Comparison of ENCODE assay signal across 30 cellular contexts in genomic region chr3:13265507-13265906, GRCh38.
"Had no signal": no experiment of that assay in that cellular context is flagged by ENCODE, and none has a peak within 500 bp of the region (broad histone marks: within the 10 kb centered on the region; RNA-seq: fewer than 3 reads in every experiment).

No MANE protein-coding gene starts in this region.

- H3K4me3 Mint-ChIP-seq: activated B cell treated with CpG ODN at 0.5 μM for 24 hours; activated CD4-positive, alpha-beta T cell treated with anti-CD3 and anti-CD28 coated beads, Interleukin-2, amount 10 ng/mL, durations not matched to agents 24 days and 14 days; activated CD8-positive, alpha-beta memory T cell treated with anti-CD3 and anti-CD28 coated beads, Interleukin-2, amount 10 ng/mL, durations not matched to agents 7 days and 5 days; activated naive CD8-positive, alpha-beta T cell treated with anti-CD3 and anti-CD28 coated beads, Interleukin-2, amount 50 U/mL, for 24 hours; activated T-cell treated with anti-CD3 and anti-CD28 coated beads, Interleukin-2, amount 50 U/mL, for 24 hours; activated T-helper 1 cell treated with anti-CD3 and anti-CD28 coated beads, Interleukin-12 subunit alpha, Interleukin-12 subunit beta, Interleukin-2, Interleukin-4 antibody, amounts not matched to agents 30 ng/mL and 10 ng/mL and 1 ng/mL, durations not matched to agents 14 hours and 24 hours and 36 hours; central memory CD8-positive, alpha-beta T cell had no signal

- H3K27me3 Mint-ChIP-seq: activated CD4-positive, alpha-beta T cell treated with anti-CD3 and anti-CD28 coated beads, Interleukin-2, amount 10 ng/mL, durations not matched to agents 24 days and 14 days had no signal

- H3K4me3 ChIP-seq: SJSA1 had no signal

- H3K27ac Mint-ChIP-seq: activated B cell treated with CpG ODN at 0.5 μM for 24 hours; activated CD4-positive, alpha-beta T cell treated with anti-CD3 and anti-CD28 coated beads, Interleukin-2, amount 10 ng/mL, durations not matched to agents 24 days and 14 days; activated CD8-positive, alpha-beta memory T cell treated with anti-CD3 and anti-CD28 coated beads, Interleukin-2, amount 10 ng/mL, durations not matched to agents 7 days and 5 days; activated naive CD8-positive, alpha-beta T cell treated with anti-CD3 and anti-CD28 coated beads, Interleukin-2, amount 50 U/mL, for 24 hours; activated T-cell treated with anti-CD3 and anti-CD28 coated beads, Interleukin-2, amount 50 U/mL, for 24 hours; activated T-helper 1 cell treated with anti-CD3 and anti-CD28 coated beads, Interleukin-12 subunit alpha, Interleukin-12 subunit beta, Interleukin-2, Interleukin-4 antibody, amounts not matched to agents 30 ng/mL and 10 ng/mL and 1 ng/mL, durations not matched to agents 14 hours and 24 hours and 36 hours had no signal

- H3K27me3 ChIP-seq: SJSA1 had no signal

- H3K36me3 Mint-ChIP-seq: activated CD8-positive, alpha-beta memory T cell treated with anti-CD3 and anti-CD28 coated beads, Interleukin-2, amount 10 ng/mL, durations not matched to agents 7 days and 5 days; activated naive CD4-positive, alpha-beta T cell treated with anti-CD3 and anti-CD28 coated beads, Interleukin-2, amount 50 U/mL, for 72 hours; brain had no signal

- H3K36me3 ChIP-seq: SJSA1 had no signal

- H3K9me3 Mint-ChIP-seq: activated CD4-positive, alpha-beta T cell treated with anti-CD3 and anti-CD28 coated beads, Interleukin-2, amount 10 ng/mL, durations not matched to agents 24 days and 14 days; activated naive CD4-positive, alpha-beta T cell treated with anti-CD3 and anti-CD28 coated beads, Interleukin-2, amount 50 U/mL, for 72 hours; activated naive CD8-positive, alpha-beta T cell treated with anti-CD3 and anti-CD28 coated beads, Interleukin-2, amount 50 U/mL, for 24 hours; activated T-cell treated with anti-CD3 and anti-CD28 coated beads, Interleukin-2, amount 50 U/mL, for 24 hours; activated T-helper 1 cell treated with anti-CD3 and anti-CD28 coated beads, Interleukin-12 subunit alpha, Interleukin-12 subunit beta, Interleukin-2, Interleukin-4 antibody, amounts not matched to agents 30 ng/mL and 10 ng/mL and 1 ng/mL, durations not matched to agents 14 hours and 24 hours and 36 hours; central memory CD8-positive, alpha-beta T cell had no signal

- ATAC-seq: activated CD8-positive, alpha-beta memory T cell treated with anti-CD3 and anti-CD28 coated beads, Interleukin-2, amount 10 ng/mL, durations not matched to agents 7 days and 5 days; activated naive CD4-positive, alpha-beta T cell treated with anti-CD3 and anti-CD28 coated beads, Interleukin-2, amount 50 U/mL, for 72 hours; activated naive CD8-positive, alpha-beta T cell treated with anti-CD3 and anti-CD28 coated beads, Interleukin-2, amount 50 U/mL, for 24 hours; Panc1; SK-N-SH treated with all-trans-retinoic acid at 6 μM for 48 hours had no signal

- H3K9me3 ChIP-seq: SJSA1 had no signal

- H3K27ac ChIP-seq: SJSA1 had no signal

- FAIRE-seq: astrocyte had no signal

- DNase-seq: activated B cell treated with CpG ODN at 0.5 μM for 24 hours; activated CD4-positive, alpha-beta T cell treated with anti-CD3 and anti-CD28 coated beads for 1 hour; activated CD4-positive, alpha-beta T cell treated with anti-CD3 and anti-CD28 coated beads, Interleukin-2, amount 10 ng/mL, durations not matched to agents 24 days and 14 days; activated CD4-positive, alpha-beta T cell treated with anti-CD3 and anti-CD28 coated beads, Interleukin-2, amount 50 U/mL, for 48 hours; activated CD8-positive, alpha-beta memory T cell treated with anti-CD3 and anti-CD28 coated beads, Interleukin-2, amount 10 ng/mL, durations not matched to agents 7 days and 5 days; activated effector memory CD4-positive, alpha-beta T cell treated with anti-CD3 and anti-CD28 coated beads, Interleukin-2, amount 50 U/mL, for 16 hours; activated naive CD4-positive, alpha-beta T cell treated with Interleukin-2 at 50 U/mL for 16 hours; activated naive CD8-positive, alpha-beta T cell treated with anti-CD3 and anti-CD28 coated beads, Interleukin-2, amount 50 U/mL, for 24 hours; activated T-cell treated with anti-CD3 and anti-CD28 coated beads, Interleukin-2, amount 50 U/mL, for 24 hours; amniotic stem cell; MM.1S; NCI-H1105; NCI-H1436 treated with DMSO at 0.1 percent for 48 hours; NCI-H187; NCI-H2081; NCI-H510A treated with DMSO at 0.1 percent for 48 hours; NCI-H69; NK-92 treated with Interleukin-12 subunit alpha and Interleukin-12 subunit beta, amount 100 ng/mL, for 24 hours; OCI-M1; RPMI8226; SHP77; SW 1271 had no signal

- H3K4me1 ChIP-seq: SJSA1 had no signal
